ENCODE assay signal across 25 cellular contexts in the genomic region with DNA sequence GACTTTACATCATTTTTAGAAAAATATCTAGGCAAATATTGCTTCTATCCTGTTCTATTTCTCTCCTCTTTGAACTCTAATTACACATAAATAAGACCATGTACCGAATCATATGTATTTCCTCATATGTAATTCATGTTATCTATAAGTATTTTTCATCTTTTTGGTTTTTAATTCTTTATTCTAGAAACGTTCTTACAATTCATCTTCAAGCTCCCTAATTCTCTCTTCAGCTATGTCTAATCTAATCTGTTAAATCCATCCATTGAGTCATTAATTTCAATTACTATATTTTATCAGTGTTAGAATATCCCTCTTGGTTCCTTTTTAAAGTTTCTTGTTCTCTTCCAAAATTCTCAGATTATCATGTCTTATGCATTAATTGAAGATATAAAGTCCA.
DNase-seq lines count a peak whose midpoint lies in the region; ATAC-seq, FAIRE-seq and TF ChIP-seq lines count a peak whose summit lies in the region.
"Had no signal": no experiment of that assay in that cellular context is flagged by ENCODE, and none has a peak within 500 bp of the region (broad histone marks: within the 10 kb centered on the region; RNA-seq: fewer than 3 reads in every experiment).

No MANE protein-coding gene starts in this region.

- no peaks in the 10 kb centered on the region for H4K20me1 ChIP-seq in SK-N-SH (ENCODE audit: insufficient read depth)
- H4K20me1 ChIP-seq in K562 (replicated peaks; ENCODE audit: control insufficient read depth, insufficient read depth, low read length) = no peaks in the 10 kb centered on the region
- H4K20me1 ChIP-seq: BLaER1 had no signal

- TF ChIP-seq EP300 in SK-N-SH (IDR thresholded peaks at IDR 0.05; ENCODE audit: borderline replicate concordance in 1 of 2, low read depth in 1 of 2, low read length in 1 of 2) (no peak), K562 (IDR thresholded peaks at IDR 0.05; ENCODE audit: low read length) (no peak)

- no peak overlapping the region for H3K4me3 ChIP-seq in SK-N-SH (ENCODE audit: low read depth in 2 of 2, low read length in 1 of 2)
- no peak overlapping the region for H3K4me3 ChIP-seq in K562
- H3K4me3 ChIP-seq: BLaER1, GM12878 had no signal

- in situ Hi-C loops in K562 (cut with MboI) = no loop called here

- FAIRE-seq in TTC549 (lab: Jason Lieb, UNC) = peak; percentile 25
- FAIRE-seq in K562 (lab: Jason Lieb, UNC) = peak; percentile 40
- FAIRE-seq: GM12878, GM12892, GM18507 had no signal

- POLR2A ChIA-PET in SK-N-SH (lab: Yijun Ruan, JAX) = no interaction called here
- POLR2A ChIA-PET in K562 (lab: Yijun Ruan, JAX) = no interaction called here

- H3K9me2 ChIP-seq in SK-N-SH = no peaks in the 10 kb centered on the region

- ATAC-seq in SK-N-SH treated with all-trans-retinoic acid at 6 μM for 48 hours = no peak
- ATAC-seq in K562 = no peak
- ATAC-seq in HG02870 (IDR thresholded peaks at IDR 0.05; ENCODE audit: unreplicated experiment) = no peak
- ATAC-seq: GM12878 had no signal

- TF ChIP-seq RAD21 in SK-N-SH (IDR thresholded peaks at IDR 0.05; ENCODE audit: low read length) (no peak), K562 (CRISPR knock-in tag; conservative IDR thresholded peaks at IDR 0.05 in 1 of 2, IDR thresholded peaks at IDR 0.05 in 1 of 2) (no peak)

- H3K79me2 ChIP-seq in SK-N-SH (ENCODE audit: insufficient read depth) (no peaks in the 10 kb centered on the region), K562 (ENCODE audit: control insufficient read depth, insufficient read depth, low read length) (no peaks in the 10 kb centered on the region)

- CTCF ChIA-PET in SK-N-SH (lab: Yijun Ruan, JAX) = no interaction called here
- CTCF ChIA-PET in K562 (lab: Yijun Ruan, JAX; ENCODE audit: low intra/inter-chr PET ratio) = no interaction called here

- H3K9me1 ChIP-seq in K562 (ENCODE audit: control insufficient read depth, insufficient read depth, low read length) = no peaks in the 10 kb centered on the region

- H3K27ac ChIP-seq in SK-N-SH (ENCODE audit: low read depth in 2 of 2, low read length in 1 of 2) (no peak overlapping the region), K562 (ENCODE audit: extremely low read depth, low read depth, low read length) (no peak overlapping the region)
- H3K27ac ChIP-seq: 22Rv1, BLaER1 had no signal

- H3K9me3 ChIP-seq in SK-N-SH = no peaks in the 10 kb centered on the region
- H3K9me3 ChIP-seq in K562 (replicated peaks; ENCODE audit: control insufficient read depth, insufficient read depth, low read depth, low read length) = no peaks in the 10 kb centered on the region
- H3K9me3 ChIP-seq: BE2C, BLaER1 had no signal

- no peak overlapping the region for H2AFZ ChIP-seq in SK-N-SH (ENCODE audit: low read depth)
- H2AFZ ChIP-seq in K562 (ENCODE audit: low read depth, low read length) = no peak overlapping the region

- no peaks in the 10 kb centered on the region for H3K27me3 ChIP-seq in SK-N-SH (ENCODE audit: insufficient read depth)
- H3K27me3 ChIP-seq in K562 (ENCODE audit: control insufficient read depth in 2 of 2, insufficient read depth in 2 of 2, low read length in 2 of 2) = no peaks in the 10 kb centered on the region
- H3K27me3 ChIP-seq: BE2C, BLaER1 had no signal

- TF ChIP-seq CTCF in SK-N-SH (IDR thresholded peaks at IDR 0.05) (no peak), K562 (IDR thresholded peaks at IDR 0.05 in 2 of 3, conservative IDR thresholded peaks at IDR 0.05 in 1 of 3; ENCODE audit: insufficient read depth in 2 of 3, low read depth in 1 of 3, low read length in 3 of 3) (no peak)

- no peaks in the 10 kb centered on the region for H3F3A ChIP-seq in SK-N-SH (replicated peaks; ENCODE audit: insufficient read depth)

- H3K36me3 ChIP-seq in SK-N-SH (replicated peaks in 1 of 2; ENCODE audit: control insufficient read depth in 1 of 2, insufficient read depth in 2 of 2, low read length in 1 of 2) = no peaks in the 10 kb centered on the region
- no peaks in the 10 kb centered on the region for H3K36me3 ChIP-seq in K562 (ENCODE audit: control insufficient read depth, insufficient read depth, low read length)
- H3K36me3 ChIP-seq: BE2C, BLaER1 had no signal

- BruUV-seq in K562 (replicated peaks; lab: Mats Ljungman, UMichigan) = no TSS peak

- intact Hi-C loops in K562 (cut with micrococcal nuclease) = no loop called here

- H3K9ac ChIP-seq in SK-N-SH (no peak overlapping the region), K562 (ENCODE audit: insufficient read depth in 1 of 2, low read depth in 2 of 2, low read length in 2 of 2) (no peak overlapping the region)
- H3K9ac ChIP-seq: BLaER1 had no signal

- no peak for TF ChIP-seq POLR2A in K562 (conservative IDR thresholded peaks at IDR 0.05)

- H3K4me1 ChIP-seq in SK-N-SH (ENCODE audit: control insufficient read depth in 1 of 2, insufficient read depth in 2 of 2, low read depth in 1 of 2, low read length in 1 of 2) (no peaks in the 10 kb centered on the region), K562 (replicated peaks in 1 of 2; ENCODE audit: control insufficient read depth in 2 of 2, insufficient read depth in 2 of 2, low read length in 2 of 2) (no peaks in the 10 kb centered on the region; a peak in 1 of 5 replicates)
- H3K4me1 ChIP-seq: BE2C, BLaER1 had no signal

- no peak overlapping the region for H3K4me2 ChIP-seq in SK-N-SH
- no peak overlapping the region for H3K4me2 ChIP-seq in K562 (ENCODE audit: insufficient read depth, low read length)
- H3K4me2 ChIP-seq: BLaER1 had no signal

- DNase-seq in SK-N-SH = no peak
- no peak for DNase-seq in K562 (ENCODE audit: extremely low read depth in 1 of 4, low spot score in 3 of 4)
- no peak for DNase-seq in DMS114 treated with DMSO at 0.1 percent for 48 hours (lab: John Stamatoyannopoulos, UW; ENCODE audit: unreplicated experiment)
- no peak for DNase-seq in A172 (ENCODE audit: low spot score)
- DNase-seq: ACHN; BE2C; C1 segment of cervical spinal cord; CD4-positive, alpha-beta memory T cell; CD4-positive, CD25-positive, alpha-beta regulatory T cell; CD8-positive, alpha-beta memory T cell; COR-L47; DMS153; DMS53; DMS79; DND-41; EL; GDM1 had no signal

- 28% methylated on average over 2 of the region's 2 CpGs for WGBS in SK-N-SH (ENCODE audit: low lambda C conversion rate)
- 2% methylated on average over 2 of the region's 2 CpGs for WGBS in K562 (ENCODE audit: insufficient coverage, low coverage, missing lambda C conversion rate)

TF ChIP-seq in SK-N-SH treated with all-trans-retinoic acid at 6 μM for 48 hours, 23 proteins besides CTCF, POLR2A, EP300 and RAD21:
- TF ChIP-seq ZFP30 (CRISPR knock-in tag; IDR thresholded peaks at IDR 0.05) = peak; percentile 85
- TF ChIP-seq, protein P1, sequence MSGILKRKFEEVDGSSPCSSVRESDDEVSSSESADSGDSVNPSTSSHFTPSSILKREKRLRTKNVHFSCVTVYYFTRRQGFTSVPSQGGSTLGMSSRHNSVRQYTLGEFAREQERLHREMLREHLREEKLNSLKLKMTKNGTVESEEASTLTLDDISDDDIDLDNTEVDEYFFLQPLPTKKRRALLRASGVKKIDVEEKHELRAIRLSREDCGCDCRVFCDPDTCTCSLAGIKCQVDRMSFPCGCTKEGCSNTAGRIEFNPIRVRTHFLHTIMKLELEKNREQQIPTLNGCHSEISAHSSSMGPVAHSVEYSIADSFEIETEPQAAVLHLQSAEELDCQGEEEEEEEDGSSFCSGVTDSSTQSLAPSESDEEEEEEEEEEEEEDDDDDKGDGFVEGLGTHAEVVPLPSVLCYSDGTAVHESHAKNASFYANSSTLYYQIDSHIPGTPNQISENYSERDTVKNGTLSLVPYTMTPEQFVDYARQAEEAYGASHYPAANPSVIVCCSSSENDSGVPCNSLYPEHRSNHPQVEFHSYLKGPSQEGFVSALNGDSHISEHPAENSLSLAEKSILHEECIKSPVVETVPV (CRISPR knock-in tag; IDR thresholded peaks at IDR 0.05) = no peak

TF ChIP-seq in SK-N-SH, 30 proteins besides CTCF, POLR2A, EP300 and RAD21:
- TF ChIP-seq, protein P2, sequence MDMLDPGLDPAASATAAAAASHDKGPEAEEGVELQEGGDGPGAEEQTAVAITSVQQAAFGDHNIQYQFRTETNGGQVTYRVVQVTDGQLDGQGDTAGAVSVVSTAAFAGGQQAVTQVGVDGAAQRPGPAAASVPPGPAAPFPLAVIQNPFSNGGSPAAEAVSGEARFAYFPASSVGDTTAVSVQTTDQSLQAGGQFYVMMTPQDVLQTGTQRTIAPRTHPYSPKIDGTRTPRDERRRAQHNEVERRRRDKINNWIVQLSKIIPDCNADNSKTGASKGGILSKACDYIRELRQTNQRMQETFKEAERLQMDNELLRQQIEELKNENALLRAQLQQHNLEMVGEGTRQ (IDR thresholded peaks at IDR 0.05; ENCODE audit: borderline replicate concordance, low read depth, low read length) = no peak
- no peak for TF ChIP-seq TEAD4 (IDR thresholded peaks at IDR 0.05; ENCODE audit: borderline replicate concordance, insufficient read depth)
- no peak for TF ChIP-seq GATA2 (CRISPR knock-in tag; IDR thresholded peaks at IDR 0.05)
- TF ChIP-seq JUND (IDR thresholded peaks at IDR 0.05) = no peak
- no peak for TF ChIP-seq RXRA (IDR thresholded peaks at IDR 0.05; ENCODE audit: borderline replicate concordance, low read depth)
- TF ChIP-seq POLR2AphosphoS5 (IDR thresholded peaks at IDR 0.05; ENCODE audit: low read depth, low read length) = no peak
- TF ChIP-seq SMC3 (IDR thresholded peaks at IDR 0.05; ENCODE audit: low read depth, low read length) = no peak
- TF ChIP-seq MXI1 (IDR thresholded peaks at IDR 0.05; ENCODE audit: low read depth, low read length) = no peak
TF ChIP-seq in SK-N-SH: peak in this region for 0.

TF ChIP-seq in K562, 482 proteins besides CTCF, POLR2A, EP300 and RAD21:
- TF ChIP-seq CBFB (CRISPR knock-in tag; IDR thresholded peaks at IDR 0.05) (no peak), RBM25 (IDR thresholded peaks at IDR 0.05; ENCODE audit: low read depth, low read length, severe bottlenecking) (peak; percentile 57)
